Comparison of ENCODE assay signal across 8 cellular contexts in the genomic region with DNA sequence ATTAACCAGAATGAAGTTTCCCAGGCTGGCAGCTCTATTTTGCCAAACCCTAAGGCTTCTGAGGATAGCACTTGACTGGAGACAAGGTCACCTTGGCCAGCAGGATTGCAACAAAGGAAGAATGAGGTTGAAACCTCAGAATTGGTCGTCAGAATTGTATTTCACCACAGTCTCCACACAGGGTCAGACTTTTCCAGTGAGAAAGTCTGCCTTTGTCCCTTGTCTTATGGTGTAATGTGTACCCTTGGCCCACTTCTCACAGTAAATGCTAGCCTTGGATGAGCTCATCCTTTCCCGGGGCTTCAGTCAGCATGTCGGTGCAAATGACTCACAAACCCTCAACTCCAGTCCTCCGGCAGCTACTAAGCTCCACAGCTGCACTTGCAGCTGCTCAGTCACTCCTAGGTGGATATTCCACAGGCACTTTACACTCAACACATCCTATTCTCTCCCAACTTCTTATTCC. TPM values are rescaled to one million over a fixed set of nuclear protein-coding genes. Genes with fewer than 3 reads are reported as not detected.
A peak's percentile ranks its signal among the peaks of the same experiment; 100 is the strongest.
DNase-seq lines count a peak whose midpoint lies in the region; TF ChIP-seq lines count a peak whose summit lies in the region.

No MANE protein-coding gene starts in this region.

- peak; percentile 98 for DNase-seq in AG10803 (ENCODE audit: low read depth)
- peak; percentile 96 for DNase-seq in HFFc6
- peak; percentile 93 for DNase-seq in SW480 (ENCODE audit: low spot score)
- peak; percentile 100 for DNase-seq in fibroblast of mammary gland (ENCODE audit: low read depth)
- peak; percentile 51 for DNase-seq in occipital lobe (lab: John Stamatoyannopoulos, UW)
- DNase-seq in GM13977 (ENCODE audit: low spot score) = no peak
- no peak for DNase-seq in CD14-positive monocyte (ENCODE audit: low spot score)
- no peak for DNase-seq in NCI-H2171 (lab: John Stamatoyannopoulos, UW)

- H3K36me3 Mint-ChIP-seq in HFFc6 (ENCODE audit: low read depth) (peaks cover 11% of the 10 kb centered on the region; the same call in 1 of the 2 replicates), CD14-positive monocyte (peaks cover 25 to 29% of the 10 kb centered on the region in 2 donors)

- in situ Hi-C loops in GM13977 (cut with MboI; ENCODE audit: low pct_unique_long_range_greater_than_20kb, low sequenced_read_pairs, unreplicated experiment) = loop anchor here (25.0 kb wide), 2 partner anchors 373 to 552 kb away; no protein-coding TSS in a partner anchor

- H3K27me3 Mint-ChIP-seq in HFFc6 (ENCODE audit: insufficient read depth) = peaks cover 5% of the 10 kb centered on the region
- peaks cover 0 to 3% (median 0%) of the 10 kb centered on the region in 3 donors for H3K27me3 Mint-ChIP-seq in CD14-positive monocyte (ENCODE audit: low read depth in 3 of 3)

- H3K4me1 Mint-ChIP-seq in HFFc6 (ENCODE audit: low read depth) (peaks cover 62% of the 10 kb centered on the region), CD14-positive monocyte (peaks cover 5% of the 10 kb centered on the region)

- peak; percentile 54 for TF ChIP-seq CTCF in AG10803 (conservative IDR thresholded peaks at IDR 0.05; ENCODE audit: low read length)
- TF ChIP-seq CTCF in HFFc6 (IDR thresholded peaks at IDR 0.05) = peak; percentile 68
- peak; percentile 46 for TF ChIP-seq CTCF in fibroblast of mammary gland (conservative IDR thresholded peaks at IDR 0.05; ENCODE audit: control insufficient read depth, insufficient read depth, low read depth, low read length)
- no peak for TF ChIP-seq CTCF in GM13977 (IDR thresholded peaks at IDR 0.05; ENCODE audit: extremely low read depth, insufficient read depth, missing control alignments)
- TF ChIP-seq CTCF in CD14-positive monocyte (IDR thresholded peaks at IDR 0.05) = no peak

- H3K27ac Mint-ChIP-seq in HFFc6 = peak overlapping the region; percentile 81
- peak overlapping the region in 1 of 7 donors; percentile 68 for H3K27ac Mint-ChIP-seq in CD14-positive monocyte

- H3K9me3 Mint-ChIP-seq in HFFc6 (no peaks in the 10 kb centered on the region), CD14-positive monocyte (no peaks in the 10 kb centered on the region)

- intact Hi-C loops in CD14-positive monocyte (cut with micrococcal nuclease) = loop anchor here in 1 of 2 donors (10.0 kb wide), 1 partner anchor 380 kb away; no protein-coding TSS in a partner anchor

- H3K4me3 ChIP-seq in AG10803 (ENCODE audit: low read length) (no peak overlapping the region), fibroblast of mammary gland (ENCODE audit: control insufficient read depth, low read depth, low read length) (no peak overlapping the region)

- H3K4me3 Mint-ChIP-seq in HFFc6 = no peak overlapping the region
- H3K4me3 Mint-ChIP-seq in CD14-positive monocyte = no peak overlapping the region

RNA-seq across cellular contexts. Expression of a gene that starts 19.7 kb away (rescaled TPM):
- total RNA-seq in HFFc6 (2021; fragmentation: NEBNext Ultra II Directional; extraction: Animal tissue kit (Norgen Biotek cat#: 25700)) = 100 to 1,000 TPM; 622 to 815 (median 721) TPM
- total RNA-seq in occipital lobe = 101 TPM
- 100 to 1,000 TPM; 230 to 243 TPM for polyA plus RNA-seq in CD14-positive monocyte

Comparison
In these comparisons a context has a peak if more than half of its experiments do, and no peak if none do; other contexts are left out.
1. DNase-seq: peak in AG10803 (single experiment), HFFc6 (single experiment), SW480 (single experiment), fibroblast of mammary gland (single experiment) and occipital lobe (single experiment); none in GM13977 (single experiment), CD14-positive monocyte (single experiment) and NCI-H2171 (single experiment).
2. CTCF ChIP-seq: peak in AG10803 (single experiment), HFFc6 (single experiment) and fibroblast of mammary gland (single experiment); none in GM13977 (single experiment) and CD14-positive monocyte (single experiment).